24 cellular contexts compared by ENCODE assay signal in the genomic region with DNA sequence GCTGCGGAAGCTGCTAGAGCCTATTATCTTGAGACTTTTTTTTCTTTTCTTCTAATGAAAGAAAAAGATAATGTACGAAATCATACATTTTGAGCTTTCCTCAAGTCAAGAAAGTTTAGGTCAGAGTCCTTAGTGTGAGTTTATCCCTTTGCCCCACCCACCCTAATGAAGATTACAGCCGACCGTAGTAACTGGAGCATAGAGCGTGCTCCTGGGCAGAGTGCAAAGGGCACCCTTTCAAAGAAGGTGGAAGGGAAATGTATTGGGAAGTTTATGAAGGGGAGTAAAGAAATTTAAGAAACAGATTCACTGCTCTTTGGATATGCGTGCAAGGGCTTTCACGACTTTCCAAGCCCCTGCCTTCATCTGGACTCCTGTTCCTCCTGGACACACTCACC. TPM values are rescaled to one million over a fixed set of nuclear protein-coding genes. Genes with fewer than 3 reads are reported as not detected.
DNase-seq lines count a peak whose midpoint lies in the region; ATAC-seq, FAIRE-seq and TF ChIP-seq lines count a peak whose summit lies in the region.
"Had no signal": no experiment of that assay in that cellular context is flagged by ENCODE, and none has a peak within 500 bp of the region (broad histone marks: within the 10 kb centered on the region; RNA-seq: fewer than 3 reads in every experiment).

No MANE protein-coding gene starts in this region.

- H3K9ac ChIP-seq in mammary epithelial cell (ENCODE audit: insufficient read depth, low read length) (peak overlapping the region; percentile 28), keratinocyte (ENCODE audit: control insufficient read depth, extremely low read depth, insufficient read depth, low read length) (peak overlapping the region; percentile 75), rectal smooth muscle tissue (ENCODE audit: low read length) (no peak overlapping the region)

- H3K9me3 ChIP-seq in mammary epithelial cell (replicated peaks; ENCODE audit: insufficient read depth, low read length) = no peaks in the 10 kb centered on the region
- H3K9me3 ChIP-seq in keratinocyte (ENCODE audit: control insufficient read depth, low read depth, low read length) = no peaks in the 10 kb centered on the region
- H3K9me3 ChIP-seq in aorta (ENCODE audit: control insufficient read depth, low read length) = no peaks in the 10 kb centered on the region

- peaks cover 4% of the 10 kb centered on the region for H3K36me3 ChIP-seq in mammary epithelial cell (ENCODE audit: insufficient read depth, low read length)
- H3K36me3 ChIP-seq in keratinocyte (ENCODE audit: control insufficient read depth in 2 of 2, extremely low read depth in 1 of 2, insufficient read depth in 2 of 2, low read length in 2 of 2) = peaks cover 4 to 5% of the 10 kb centered on the region in 2 experiments
- no peaks in the 10 kb centered on the region for H3K36me3 ChIP-seq in rectal smooth muscle tissue (ENCODE audit: control insufficient read depth, insufficient read depth, low read length)
- no peaks in the 10 kb centered on the region for H3K36me3 ChIP-seq in aorta (ENCODE audit: control insufficient read depth in 1 of 2, insufficient read depth in 2 of 2, low read length in 1 of 2)

- H4K20me1 ChIP-seq in mammary epithelial cell (ENCODE audit: insufficient read depth, low read length) = no peaks in the 10 kb centered on the region
- peaks cover 14% of the 10 kb centered on the region for H4K20me1 ChIP-seq in keratinocyte (ENCODE audit: control insufficient read depth, extremely low read depth, insufficient read depth, low read length)

- H3K4me3 ChIP-seq in mammary epithelial cell (replicated peaks in 1 of 3; ENCODE audit: insufficient read depth in 1 of 3, low read depth in 2 of 3, low read length in 3 of 3) = peak overlapping the region in 1 of 3 experiments; percentile 15
- H3K4me3 ChIP-seq in keratinocyte (ENCODE audit: control insufficient read depth in 2 of 3, extremely low read depth in 1 of 3, insufficient read depth in 2 of 3, low read depth in 1 of 3, low read length in 3 of 3) = peak overlapping the region in 2 of 3 experiments; percentile 41 to 61
- peak overlapping the region; percentile 20 for H3K4me3 ChIP-seq in rectal smooth muscle tissue (ENCODE audit: low read length)
- no peak overlapping the region for H3K4me3 ChIP-seq in aorta (ENCODE audit: low read length in 2 of 2)
- H3K4me3 ChIP-seq: GM23338 had no signal

- in situ Hi-C loops in mammary epithelial cell (cut with MboI; ENCODE audit: low sequenced_read_pairs in 2 of 2) = no loop called here

- no peaks in the 10 kb centered on the region for H3K27me3 ChIP-seq in mammary epithelial cell (ENCODE audit: insufficient read depth, low read length)
- no peaks in the 10 kb centered on the region for H3K27me3 ChIP-seq in keratinocyte (ENCODE audit: control insufficient read depth, extremely low read depth, insufficient read depth, low read length)
- no peaks in the 10 kb centered on the region for H3K27me3 ChIP-seq in rectal smooth muscle tissue (ENCODE audit: control insufficient read depth, insufficient read depth, low read length)
- no peaks in the 10 kb centered on the region for H3K27me3 ChIP-seq in aorta (ENCODE audit: control insufficient read depth in 1 of 2, insufficient read depth in 2 of 2, low read length in 1 of 2)

- peaks cover 4% of the 10 kb centered on the region for H3K9me1 ChIP-seq in keratinocyte (ENCODE audit: control insufficient read depth, extremely low read depth, insufficient read depth, low read length)

- ATAC-seq in aorta (ENCODE audit: low FRiP score) (no peak), HG03439 (IDR thresholded peaks at IDR 0.05; ENCODE audit: unreplicated experiment) (no peak), GM18858 (IDR thresholded peaks at IDR 0.05; ENCODE audit: unreplicated experiment) (no peak)
- ATAC-seq: GM23338, left lobe of liver had no signal

- CTCF ChIA-PET in mammary epithelial cell (lab: Charles Lee; ENCODE audit: low non-redundant PET) = no interaction called here

- BruUV-seq in mammary epithelial cell (replicated peaks; lab: Mats Ljungman, UMichigan) = no TSS peak

- H3K4me1 ChIP-seq in mammary epithelial cell (ENCODE audit: insufficient read depth, low read length) (peaks cover 49% of the 10 kb centered on the region), keratinocyte (ENCODE audit: control insufficient read depth, extremely low read depth, insufficient read depth, low read length) (peaks cover 45% of the 10 kb centered on the region), rectal smooth muscle tissue (ENCODE audit: control insufficient read depth, insufficient read depth, low read length) (peaks cover 4% of the 10 kb centered on the region), aorta (ENCODE audit: control insufficient read depth in 1 of 2, insufficient read depth in 2 of 2, low read length in 2 of 2) (peaks cover 11 to 24% of the 10 kb centered on the region in 2 donors)

- no peak for FAIRE-seq in keratinocyte (lab: Jason Lieb, UNC)
- FAIRE-seq: GM12892 had no signal

- dilution Hi-C loops in mammary epithelial cell (cut with HindIII; ENCODE audit: low sequenced_read_pairs) = loop anchor here (5.0 kb wide), 1 partner anchor 49 kb away; no protein-coding TSS in a partner anchor
- dilution Hi-C loops in keratinocyte (cut with MboI; ENCODE audit: extremely low pct_ligation_motif_present, low sequenced_read_pairs) = no loop called here

- peak overlapping the region; percentile 43 for H2AFZ ChIP-seq in mammary epithelial cell (ENCODE audit: low read depth, low read length)
- H2AFZ ChIP-seq in keratinocyte (ENCODE audit: control insufficient read depth, low read length) = no peak overlapping the region
- H2AFZ ChIP-seq: GM23338 had no signal

- 93% methylated on average over 7 of the region's 7 CpGs for WGBS in mammary epithelial cell (ENCODE audit: low coverage, missing lambda C conversion rate)
- WGBS in aorta, 2 donors = 63 to 67% methylated on average over 7 of the region's 7 CpGs

- peak overlapping the region; percentile 70 for H3K27ac ChIP-seq in mammary epithelial cell (ENCODE audit: insufficient read depth, low read depth, low read length)
- H3K27ac ChIP-seq in keratinocyte (ENCODE audit: control insufficient read depth, insufficient read depth, low read length) = peak overlapping the region; percentile 91
- H3K27ac ChIP-seq in rectal smooth muscle tissue (ENCODE audit: low read depth, low read length) = no peak overlapping the region
- peak overlapping the region; percentile 61 to 98 for H3K27ac ChIP-seq in aorta (ENCODE audit: low read depth in 1 of 2, low read length in 2 of 2)

- no peak for DNase-seq in mammary epithelial cell
- no peak for DNase-seq in keratinocyte (ENCODE audit: low read depth, low spot score)
- DNase-seq in aorta = no peak
- no peak for DNase-seq in HPDE6-E6E7 (ENCODE audit: extremely low spot score)
- DNase-seq: activated CD4-positive, alpha-beta T cell treated with anti-CD3 and anti-CD28 coated beads for 4 hours; activated gamma-delta T cell; activated T-cell treated with anti-CD3 and anti-CD28 coated beads, Interleukin-2, amount 50 U/mL, for 1 hour; cerebellar nuclear complex; DMS153; effector CD4-positive, alpha-beta T cell; foreskin fibroblast; Kasumi-1; MV-4-11; NCI-H1436 treated with DMSO at 0.1 percent for 48 hours; NCI-H2107; NCI-H446; NCI-H774; RPMI8226 had no signal

- TF ChIP-seq CTCF in mammary epithelial cell (conservative IDR thresholded peaks at IDR 0.05 in 1 of 2, IDR thresholded peaks at IDR 0.05 in 1 of 2; ENCODE audit: extremely low read depth in 1 of 2, insufficient read depth in 1 of 2, low read depth in 1 of 2, low read length in 2 of 2) (no peak), keratinocyte (optimal IDR thresholded peaks at IDR 0.05 in 1 of 3, IDR thresholded peaks at IDR 0.05 in 1 of 3, conservative IDR thresholded peaks at IDR 0.05 in 1 of 3; ENCODE audit: extremely low read depth in 1 of 3, insufficient read depth in 2 of 3, low read length in 3 of 3) (no peak)

- intact Hi-C loops in mammary epithelial cell (cut with micrococcal nuclease) = no loop called here
- intact Hi-C loops in aorta (cut with DNase I) = loop anchor here in 1 of 2 donors (5.0 kb wide), 1 partner anchor 39 kb away; no protein-coding TSS in a partner anchor

- H3K4me2 ChIP-seq in mammary epithelial cell (ENCODE audit: insufficient read depth, low read depth, low read length) (peak overlapping the region; percentile 75), keratinocyte (ENCODE audit: control insufficient read depth, extremely low read depth, insufficient read depth, low read depth, low read length) (peak overlapping the region; percentile 88)
- H3K4me2 ChIP-seq: GM23338 had no signal

- peaks cover 99% of the 10 kb centered on the region for H3K79me2 ChIP-seq in mammary epithelial cell (ENCODE audit: insufficient read depth, low read length)
- H3K79me2 ChIP-seq in keratinocyte (ENCODE audit: control insufficient read depth, insufficient read depth, low read length) = peaks cover 100% of the 10 kb centered on the region

RNA-seq across cellular contexts. Expression of gene GNG12, which starts 17.2 kb away (rescaled TPM):
- total RNA-seq in mammary epithelial cell (100 to 1,000 TPM; 130 to 183 TPM), aorta (100 to 1,000 TPM; 123 to 175 TPM)
- polyA plus RNA-seq in mammary epithelial cell (83.7 TPM), keratinocyte (147 to 208 TPM (median 148 TPM) in 3 replicates), aorta (10 to 100 TPM; 84.9 to 96.8 TPM)
- polyA minus RNA-seq in mammary epithelial cell (154 TPM), keratinocyte (107 to 201 TPM (median 132 TPM) in 3 replicates)
- 16.4 TPM for polyA plus RNA-seq in keratinocyte (2011; ENCODE audit: low read depth)
- 140 and 266 TPM in 2 replicates for polyA plus RNA-seq in keratinocyte (2011; cell fraction: cytosol; rRNA removed)
- polyA plus RNA-seq in keratinocyte (2011; cell fraction: nucleus; rRNA removed) = 81.5 and 104 TPM in 2 replicates
- 54.5 and 130 TPM in 2 replicates for polyA plus RNA-seq in keratinocyte (2012; ENCODE audit: low replicate concordance)
- polyA minus RNA-seq in keratinocyte (2011; cell fraction: cytosol; rRNA and poly(A)+ RNA removed) = 149 TPM
- polyA minus RNA-seq in keratinocyte (2011; cell fraction: nucleus; rRNA and poly(A)+ RNA removed) = 61.2 and 122 TPM in 2 replicates

Comparison
In these comparisons a context has a peak if more than half of its experiments do, and no peak if none do; other contexts are left out.
1. H3K4me3 ChIP-seq: peak in keratinocyte (2 of 3) and rectal smooth muscle tissue (single experiment); none in aorta (0 of 2).